1 cellular context compared by ENCODE assay signal in the genomic region with DNA sequence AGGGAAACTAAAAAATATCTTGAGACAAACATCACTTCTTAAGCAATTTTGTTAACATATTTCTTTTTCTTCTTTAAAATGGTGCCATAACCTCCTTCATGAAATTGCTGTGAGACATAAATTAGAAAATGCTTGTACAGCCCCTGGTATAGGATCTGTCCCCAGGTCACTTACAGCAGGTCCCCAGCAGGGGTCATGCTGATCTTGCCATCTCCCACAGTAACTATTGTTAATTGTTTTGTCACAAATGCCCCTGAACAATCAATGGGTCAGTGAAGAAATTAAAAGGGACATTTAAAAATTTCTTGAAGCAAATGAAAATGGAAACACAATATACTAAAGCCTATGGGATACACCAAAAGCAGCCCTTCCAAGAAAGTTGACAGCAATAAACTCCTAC.
TF ChIP-seq lines count a peak whose summit lies in the region.

No MANE protein-coding gene starts in this region.

TF ChIP-seq in H1, 55 proteins besides CTCF, POLR2A, EP300 and RAD21 (continued from another document):
- TF ChIP-seq EGR1 (IDR thresholded peaks at IDR 0.05; ENCODE audit: borderline replicate concordance, low read depth, low read length) (no peak), KDM4A (IDR thresholded peaks at IDR 0.05; ENCODE audit: low read depth, low read length, severe bottlenecking) (no peak), POLR2AphosphoS5 (IDR thresholded peaks at IDR 0.05; ENCODE audit: low read depth, low read length) (no peak), FOSL1 (IDR thresholded peaks at IDR 0.05; ENCODE audit: insufficient read depth, low read depth, low read length) (no peak), RBBP5 (IDR thresholded peaks at IDR 0.05; ENCODE audit: borderline replicate concordance, low read depth, low read length) (no peak)
- TF ChIP-seq, protein P1, sequence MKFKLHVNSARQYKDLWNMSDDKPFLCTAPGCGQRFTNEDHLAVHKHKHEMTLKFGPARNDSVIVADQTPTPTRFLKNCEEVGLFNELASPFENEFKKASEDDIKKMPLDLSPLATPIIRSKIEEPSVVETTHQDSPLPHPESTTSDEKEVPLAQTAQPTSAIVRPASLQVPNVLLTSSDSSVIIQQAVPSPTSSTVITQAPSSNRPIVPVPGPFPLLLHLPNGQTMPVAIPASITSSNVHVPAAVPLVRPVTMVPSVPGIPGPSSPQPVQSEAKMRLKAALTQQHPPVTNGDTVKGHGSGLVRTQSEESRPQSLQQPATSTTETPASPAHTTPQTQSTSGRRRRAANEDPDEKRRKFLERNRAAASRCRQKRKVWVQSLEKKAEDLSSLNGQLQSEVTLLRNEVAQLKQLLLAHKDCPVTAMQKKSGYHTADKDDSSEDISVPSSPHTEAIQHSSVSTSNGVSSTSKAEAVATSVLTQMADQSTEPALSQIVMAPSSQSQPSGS (IDR thresholded peaks at IDR 0.05; ENCODE audit: low read length), result no peak
